Comparison of ENCODE assay signal across 20 cellular contexts in the genomic region with DNA sequence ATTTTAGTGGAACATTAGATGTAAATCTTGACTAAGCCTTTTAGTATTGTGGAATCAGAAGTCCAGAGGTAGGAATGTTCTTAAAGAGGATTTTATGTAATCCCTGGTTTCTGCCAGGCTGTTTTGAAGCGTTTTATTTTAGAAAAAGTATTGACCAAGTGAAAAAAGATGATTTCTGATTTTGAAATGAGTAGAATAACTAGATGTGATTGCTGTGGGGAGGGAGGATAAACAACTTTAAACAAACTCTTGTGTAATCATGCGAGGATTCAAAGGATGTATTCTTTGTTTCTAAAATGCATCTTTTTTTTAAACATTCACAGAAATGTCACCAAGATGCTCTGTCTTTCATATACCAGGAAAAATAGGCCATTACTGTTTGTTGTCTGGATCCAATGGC. TPM values are rescaled to one million over a fixed set of nuclear protein-coding genes. Genes with fewer than 3 reads are reported as not detected.
A peak's percentile ranks its signal among the peaks of the same experiment; 100 is the strongest.
DNase-seq lines count a peak whose midpoint lies in the region; ATAC-seq, FAIRE-seq and TF ChIP-seq lines count a peak whose summit lies in the region.
"Had no signal": no experiment of that assay in that cellular context is flagged by ENCODE, and none has a peak within 500 bp of the region (broad histone marks: within the 10 kb centered on the region; RNA-seq: fewer than 3 reads in every experiment).

No MANE protein-coding gene starts in this region.

- TF ChIP-seq EP300 in A549 (IDR thresholded peaks at IDR 0.05) = no peak
- TF ChIP-seq EP300 in HepG2 (IDR thresholded peaks at IDR 0.05; ENCODE audit: low read depth in 2 of 2, low read length in 2 of 2) = peak in 1 of 2 experiments; percentile 18; a peak in 1 of 4 replicates
- TF ChIP-seq EP300 in HepG2 (CRISPR knock-in tag; IDR thresholded peaks at IDR 0.05; ENCODE audit: borderline replicate concordance) = no peak

- 51% methylated on average over 2 of the region's 2 CpGs for WGBS in A549 (ENCODE audit: missing lambda C conversion rate)
- 39% methylated on average over 2 of the region's 2 CpGs for WGBS in HepG2 (ENCODE audit: low lambda C conversion rate)
- 46 to 51% methylated on average over 2 of the region's 2 CpGs for WGBS in esophagus squamous epithelium, 2 donors

- ATAC-seq in A549 = no peak
- no peak for ATAC-seq in PC-3
- ATAC-seq in HepG2 = no peak
- no peak for ATAC-seq in GM21390 (IDR thresholded peaks at IDR 0.05; ENCODE audit: unreplicated experiment)

- H3K36me3 ChIP-seq in PC-3 (ENCODE audit: low read depth, low read length) (no peaks in the 10 kb centered on the region), astrocyte (ENCODE audit: insufficient read depth, low read length) (no peaks in the 10 kb centered on the region), HepG2 (replicated peaks in 1 of 2; ENCODE audit: control insufficient read depth in 1 of 2, insufficient read depth in 2 of 2, low read length in 2 of 2) (no peaks in the 10 kb centered on the region), esophagus squamous epithelium (no peaks in the 10 kb centered on the region)
- H3K36me3 ChIP-seq: Peyer's patch, SJCRH30 had no signal

- in situ Hi-C loops in HepG2 (cut with HindIII; ENCODE audit: extremely low pct_ligation_motif_present, low pct_unique_long_range_greater_than_20kb) = no loop called here

- peaks cover 1% of the 10 kb centered on the region for H3K36me3 Mint-ChIP-seq in astrocyte (ENCODE audit: low read depth, unreplicated experiment)

- H4K20me1 ChIP-seq in PC-3 (ENCODE audit: low read length) (no peaks in the 10 kb centered on the region), astrocyte (ENCODE audit: insufficient read depth, low read length) (no peaks in the 10 kb centered on the region), HepG2 (ENCODE audit: insufficient read depth, low read length) (no peaks in the 10 kb centered on the region)

- no peak overlapping the region for H2AFZ ChIP-seq in PC-3 (ENCODE audit: low read length)
- H2AFZ ChIP-seq in astrocyte (ENCODE audit: low read depth, low read length) = no peak overlapping the region
- no peak overlapping the region for H2AFZ ChIP-seq in HepG2 (ENCODE audit: low read length)

- H3K27me3 Mint-ChIP-seq in astrocyte (ENCODE audit: low read depth, unreplicated experiment) = no peaks in the 10 kb centered on the region
- H3K27me3 Mint-ChIP-seq: CD8-positive, alpha-beta memory T cell had no signal

- H3K4me1 Mint-ChIP-seq in astrocyte (ENCODE audit: low read depth, unreplicated experiment) = peaks cover 34% of the 10 kb centered on the region

- TF ChIP-seq POLR2A in A549 (IDR thresholded peaks at IDR 0.05; ENCODE audit: low read length) (no peak), HepG2 (IDR thresholded peaks at IDR 0.05; ENCODE audit: insufficient read depth in 1 of 2, low read depth in 2 of 2, low read length in 2 of 2) (no peak), esophagus squamous epithelium (IDR thresholded peaks at IDR 0.05) (no peak)

- BruUV-seq in PC-3 (replicated peaks; lab: Mats Ljungman, UMichigan) = no TSS peak
- BruUV-seq in HepG2 (replicated peaks; lab: Mats Ljungman, UMichigan) = no TSS peak

- H3K4me2 ChIP-seq in A549 (peak overlapping the region; percentile 45), PC-3 (ENCODE audit: low read length) (peak overlapping the region; percentile 71; the same call in 1 of the 2 replicates), astrocyte (ENCODE audit: low read length) (no peak overlapping the region), HepG2 (ENCODE audit: low read depth, low read length) (no peak overlapping the region)

- TF ChIP-seq RAD21 in A549 (conservative IDR thresholded peaks at IDR 0.05 in 1 of 2, IDR thresholded peaks at IDR 0.05 in 1 of 2) (no peak), HepG2 (CRISPR knock-in tag; IDR thresholded peaks at IDR 0.05) (no peak)

- no peak for FAIRE-seq in A549 (lab: Jason Lieb, UNC)
- no peak for FAIRE-seq in astrocyte (lab: Jason Lieb, UNC)
- no peak for FAIRE-seq in HepG2 (lab: Jason Lieb, UNC)
- FAIRE-seq: GM12891, H1 had no signal

- intact Hi-C loops in PC-3 (cut with micrococcal nuclease) (no loop called here), HepG2 (cut with micrococcal nuclease; ENCODE audit: unreplicated experiment) (no loop called here), esophagus squamous epithelium (cut with DNase I) (no loop called here)

- H3K79me2 ChIP-seq in PC-3 (ENCODE audit: low read length) (peaks cover 82% of the 10 kb centered on the region), astrocyte (ENCODE audit: insufficient read depth, low read length) (peaks cover 47% of the 10 kb centered on the region), HepG2 (ENCODE audit: insufficient read depth, low read length) (peaks cover 89% of the 10 kb centered on the region)

- no peak overlapping the region for H3K27ac ChIP-seq in A549
- H3K27ac ChIP-seq in PC-3 (ENCODE audit: low read length) = peak overlapping the region; percentile 84
- H3K27ac ChIP-seq in astrocyte (ENCODE audit: low read depth, low read length) = no peak overlapping the region
- H3K27ac ChIP-seq in HepG2 (ENCODE audit: extremely low read length, insufficient read depth, low read length) = no peak overlapping the region
- peak overlapping the region in 1 of 4 donors; percentile 73 for H3K27ac ChIP-seq in esophagus squamous epithelium
- H3K27ac ChIP-seq: C4-2B, Peyer's patch, SJCRH30 had no signal

- TF ChIP-seq CTCF in A549 (IDR thresholded peaks at IDR 0.05) = no peak
- no peak for TF ChIP-seq CTCF in PC-3 (conservative IDR thresholded peaks at IDR 0.05; ENCODE audit: low read depth, low read length)
- TF ChIP-seq CTCF in astrocyte (IDR thresholded peaks at IDR 0.05; ENCODE audit: insufficient read depth, low read depth, low read length) = no peak
- TF ChIP-seq CTCF in HepG2 (CRISPR knock-in tag; IDR thresholded peaks at IDR 0.05) = no peak
- no peak for TF ChIP-seq CTCF in esophagus squamous epithelium (IDR thresholded peaks at IDR 0.05)

- POLR2A ChIA-PET in A549 (lab: Yijun Ruan, JAX) (no interaction called here), PC-3 (lab: Charles Lee; ENCODE audit: unreplicated experiment) (interaction anchor here (0.7 kb wide), 1 partner anchor 11 kb away, joined by 3 read pairs; no protein-coding TSS in a partner anchor), HepG2 (lab: Yijun Ruan, JAX) (no interaction called here)

- CTCF ChIA-PET in A549 (lab: Yijun Ruan, JAX) = no interaction called here
- CTCF ChIA-PET in PC-3 (lab: Charles Lee) = no interaction called here
- CTCF ChIA-PET in HepG2 (lab: Yijun Ruan, JAX; ENCODE audit: low intra/inter-chr PET ratio, low total read pairs) = no interaction called here

- no peaks in the 10 kb centered on the region for H3K9me3 Mint-ChIP-seq in astrocyte (ENCODE audit: unreplicated experiment)

- peak overlapping the region; percentile 75 for H3K27ac Mint-ChIP-seq in astrocyte (ENCODE audit: unreplicated experiment)
- H3K27ac Mint-ChIP-seq: CD8-positive, alpha-beta memory T cell had no signal

- H3K9me2 ChIP-seq in PC-3 (replicated peaks; ENCODE audit: low read length) = no peaks in the 10 kb centered on the region

- DNase-seq in A549 (ENCODE audit: low read depth in 1 of 2, low spot score in 1 of 2) = no peak
- DNase-seq in PC-3 = no peak
- no peak for DNase-seq in astrocyte (ENCODE audit: low read depth)
- DNase-seq in HepG2 (ENCODE audit: low spot score) = no peak
- DNase-seq in esophagus squamous epithelium (lab: John Stamatoyannopoulos, UW) = no peak
- DNase-seq in stimulated activated naive CD4-positive, alpha-beta T cell (lab: John Stamatoyannopoulos, UW) = no peak
- DNase-seq: Calu3; CD8-positive, alpha-beta memory T cell; KBM-7; NCI-H1105 treated with DMSO at 0.1 percent for 48 hours; NCI-H2029 treated with DMSO at 0.1 percent for 48 hours; NCI-H345; NCI-H524; NCI-H774; Peyer's patch; SJCRH30 had no signal

- H3K4me1 ChIP-seq in A549 (peaks cover 37% of the 10 kb centered on the region), PC-3 (ENCODE audit: insufficient read depth, low read length) (peaks cover 32% of the 10 kb centered on the region), astrocyte (ENCODE audit: insufficient read depth, low read length) (peaks cover 23% of the 10 kb centered on the region), HepG2 (ENCODE audit: insufficient read depth, low read length) (peaks cover 73% of the 10 kb centered on the region), esophagus squamous epithelium (peaks cover 0 to 61% (median 21%) of the 10 kb centered on the region in 3 donors)
- H3K4me1 ChIP-seq: Peyer's patch had no signal

- H3F3A ChIP-seq in PC-3 (ENCODE audit: low read length, unreplicated experiment) = no peaks in the 10 kb centered on the region

- no peaks in the 10 kb centered on the region for H3K9me3 ChIP-seq in A549
- H3K9me3 ChIP-seq in PC-3 (ENCODE audit: low read length) = no peaks in the 10 kb centered on the region
- no peaks in the 10 kb centered on the region for H3K9me3 ChIP-seq in astrocyte (ENCODE audit: insufficient read depth, low read depth, low read length)
- no peaks in the 10 kb centered on the region for H3K9me3 ChIP-seq in HepG2 (ENCODE audit: low read length)
- H3K9me3 ChIP-seq in esophagus squamous epithelium = no peaks in the 10 kb centered on the region
- H3K9me3 ChIP-seq: Peyer's patch, SJCRH30 had no signal

- no peak overlapping the region for H3K4me3 ChIP-seq in A549
- H3K4me3 ChIP-seq in PC-3 (ENCODE audit: low read length) = no peak overlapping the region
- H3K4me3 ChIP-seq in astrocyte (ENCODE audit: insufficient read depth, low read depth, low read length) = no peak overlapping the region
- H3K4me3 ChIP-seq in HepG2 (replicated peaks in 1 of 3; ENCODE audit: insufficient read depth in 1 of 3, low read depth in 2 of 3, low read length in 3 of 3) = no peak overlapping the region
- no peak overlapping the region for H3K4me3 ChIP-seq in esophagus squamous epithelium
- H3K4me3 ChIP-seq: Peyer's patch, SJCRH30 had no signal

- H3K27me3 ChIP-seq in PC-3 (ENCODE audit: low read length) = no peaks in the 10 kb centered on the region
- no peaks in the 10 kb centered on the region for H3K27me3 ChIP-seq in astrocyte (ENCODE audit: insufficient read depth, low read length)
- H3K27me3 ChIP-seq in HepG2 (ENCODE audit: control insufficient read depth in 1 of 2, insufficient read depth in 2 of 2, low read length in 2 of 2) = no peaks in the 10 kb centered on the region
- H3K27me3 ChIP-seq in esophagus squamous epithelium = no peaks in the 10 kb centered on the region
- H3K27me3 ChIP-seq: Peyer's patch, SJCRH30 had no signal

- H3K4me3 Mint-ChIP-seq in astrocyte (ENCODE audit: unreplicated experiment) = no peak overlapping the region
- H3K4me3 Mint-ChIP-seq: CD8-positive, alpha-beta memory T cell had no signal

- H3K9ac ChIP-seq in PC-3 (ENCODE audit: low read length) = 0 out of 2 replicates have a peak overlapping the region, but pooled peaks have one; percentile 5
- H3K9ac ChIP-seq in astrocyte (ENCODE audit: low read length) = no peak overlapping the region
- H3K9ac ChIP-seq in HepG2 (ENCODE audit: insufficient read depth, low read depth, low read length) = no peak overlapping the region

RNA-seq across cellular contexts. Expression of a gene that starts 53.9 kb away (rescaled TPM):
- 12.1 and 12.8 TPM in 2 replicates for polyA plus RNA-seq in A549 (2011; rRNA removed)
- 5.4 and 7.2 TPM in 2 replicates for polyA plus RNA-seq in A549 (2012; cell fraction: cytosol; rRNA removed)
- polyA plus RNA-seq in A549 (2012; cell fraction: nucleus; rRNA removed) = 9.7 and 11.2 TPM in 2 replicates
- polyA plus RNA-seq in A549 (2017; fragmentation: RNase III; extraction: RNeasy Plus Mini Kit Qiagen cat#74134 plus additional on column Dnase treatment) = 5.9 to 6.5 TPM (median 6.0 TPM) in 3 replicates
- polyA minus RNA-seq in A549 (2011; rRNA and poly(A)+ RNA removed) = 19.7 and 30.0 TPM in 2 replicates
- total RNA-seq in PC-3 (2014; rRNA removed) = 14.1 and 22.5 TPM in 2 replicates
- total RNA-seq in astrocyte = 11.2 and 13.3 TPM in 2 replicates
- total RNA-seq in HepG2 (2016; rRNA removed; fragmentation: Illumina TruSeq; extraction: Trizol) = 18.5 and 19.8 TPM in 2 replicates
- total RNA-seq in HepG2 (2016; cell fraction: cytosol; rRNA removed; fragmentation: Illumina TruSeq; extraction: Trizol; ENCODE audit: low read depth) = 8.5 and 10.8 TPM in 2 replicates
- total RNA-seq in HepG2 (2016; cell fraction: insoluble cytoplasmic fraction; rRNA removed; fragmentation: Illumina TruSeq; extraction: Trizol) = 16.7 and 17.3 TPM in 2 replicates
- 8.5 and 10.8 TPM in 2 replicates for total RNA-seq in HepG2 (2016; cell fraction: membrane; rRNA removed; fragmentation: Illumina TruSeq; extraction: Trizol)
- total RNA-seq in HepG2 (2016; cell fraction: nucleus; rRNA removed; fragmentation: Illumina TruSeq; extraction: Trizol) = 29.4 and 39.2 TPM in 2 replicates
- 9.2 and 9.8 TPM in 2 replicates for polyA plus RNA-seq in HepG2 (2011; rRNA removed)
- 7.0 and 7.7 TPM in 2 replicates for polyA plus RNA-seq in HepG2 (2011; cell fraction: cytosol; rRNA removed)
- polyA plus RNA-seq in HepG2 (2011; cell fraction: nucleus; rRNA removed) = 11.5 and 13.7 TPM in 2 replicates
- 9.2 and 15.8 TPM in 2 replicates for polyA plus RNA-seq in HepG2 (2012)
- 0.60 and 0.61 TPM in 2 replicates for polyA plus RNA-seq in HepG2 (2016; cell fraction: cytosol; fragmentation: Illumina TruSeq; extraction: Trizol; ENCODE audit: low read depth)
- 13.0 and 17.3 TPM in 2 replicates for polyA plus RNA-seq in HepG2 (2016; cell fraction: insoluble cytoplasmic fraction; fragmentation: Illumina TruSeq; extraction: Trizol; ENCODE audit: low read depth)
- 2.3 and 2.5 TPM in 2 replicates for polyA plus RNA-seq in HepG2 (2016; cell fraction: membrane; fragmentation: Illumina TruSeq; extraction: Trizol; ENCODE audit: low read depth)
- polyA plus RNA-seq in HepG2 (2016; cell fraction: nucleus; fragmentation: Illumina TruSeq; extraction: Trizol; ENCODE audit: insufficient read depth, low read depth) = 17.6 and 19.5 TPM in 2 replicates
- polyA minus RNA-seq in HepG2 (2011; rRNA and poly(A)+ RNA removed; ENCODE audit: low replicate concordance) = 17.9 and 28.2 TPM in 2 replicates
- polyA minus RNA-seq in HepG2 (2011; cell fraction: cytosol; rRNA and poly(A)+ RNA removed) = 24.3 and 29.5 TPM in 2 replicates
- polyA minus RNA-seq in HepG2 (2011; cell fraction: nucleus; rRNA and poly(A)+ RNA removed) = 61.7 and 84.3 TPM in 2 replicates
- 10 to 100 TPM; 10.1 to 16.6 (median 14.9) TPM for total RNA-seq in esophagus squamous epithelium

Comparison
In these comparisons a context has a peak if more than half of its experiments do, and no peak if none do; other contexts are left out.
1. H3K4me2 ChIP-seq: peak in A549 (single experiment) and PC-3 (single experiment); none in astrocyte (single experiment) and HepG2 (single experiment).